Comparison of ENCODE assay signal across 1 cellular context in the genomic region with DNA sequence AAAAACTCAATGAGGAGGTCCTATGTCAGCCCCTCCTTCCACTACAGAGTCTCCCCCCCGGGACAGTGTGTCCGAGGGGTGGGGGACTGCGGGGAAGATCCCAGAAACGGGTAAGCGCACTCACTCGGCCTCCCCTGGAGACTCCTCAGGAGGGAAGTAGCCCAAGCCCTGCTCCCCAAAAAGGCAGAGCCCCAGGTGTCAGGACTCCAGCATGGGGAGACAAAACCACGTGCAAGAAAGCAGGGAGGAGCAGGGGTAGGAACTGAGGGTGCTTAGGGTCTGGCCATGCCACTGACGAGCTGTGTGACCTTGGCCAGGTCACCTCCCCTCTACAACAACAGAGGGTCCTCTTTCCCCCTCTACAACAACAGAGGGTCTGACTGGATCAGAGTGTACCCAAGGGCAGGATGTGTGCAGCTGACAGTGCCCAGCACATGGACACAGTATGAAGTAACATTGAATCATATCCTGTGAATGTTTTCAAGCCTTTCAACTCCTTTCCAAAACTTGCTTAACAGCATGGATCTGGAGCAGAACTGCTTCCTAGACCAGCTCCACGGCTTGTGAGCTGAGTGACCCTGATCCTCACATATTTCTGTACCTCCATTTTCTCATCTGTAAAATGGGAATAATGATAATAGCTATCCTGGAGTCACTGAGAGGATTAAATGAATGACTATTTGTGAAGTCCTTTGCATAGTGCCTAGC.
TF ChIP-seq lines count a peak whose summit lies in the region.

No MANE protein-coding gene starts in this region.

TF ChIP-seq in K562, 482 proteins besides CTCF, POLR2A, EP300 and RAD21:
- TF ChIP-seq CGGBP1 (CRISPR knock-in tag; IDR thresholded peaks at IDR 0.05) (no peak), STAT5B (CRISPR knock-in tag; IDR thresholded peaks at IDR 0.05) (no peak), KDM2B (CRISPR knock-in tag; IDR thresholded peaks at IDR 0.05) (no peak), PHF8 (IDR thresholded peaks at IDR 0.05; ENCODE audit: borderline replicate concordance, low read length) (no peak), CHD4 (IDR thresholded peaks at IDR 0.05; ENCODE audit: insufficient read depth, insufficient replicate concordance, low read depth, low read length, poor library complexity, severe bottlenecking) (peak; percentile 74), KDM1A (IDR thresholded peaks at IDR 0.05) (peak; percentile 60 to 78), RCOR1 (IDR thresholded peaks at IDR 0.05; ENCODE audit: borderline replicate concordance in 1 of 2, low read depth in 2 of 2, low read length in 2 of 2) (peak in 1 of 2 experiments; percentile 29; a peak in 1 of 4 replicates), CEBPG (CRISPR knock-in tag; IDR thresholded peaks at IDR 0.05) (peak; percentile 32; the same call in 1 of the 2 replicates), CEBPG (tag; conservative IDR thresholded peaks at IDR 0.05 in 1 of 2, IDR thresholded peaks at IDR 0.05 in 1 of 2) (peak in 1 of 2 experiments; percentile 49; a peak in 1 of 4 replicates), ZNF407 (IDR thresholded peaks at IDR 0.05; ENCODE audit: low read depth) (no peak), BCOR (IDR thresholded peaks at IDR 0.05) (peak; percentile 90), HDAC2 (IDR thresholded peaks at IDR 0.05) (peak; percentile 65; the same call in 1 of the 2 replicates), CREM (IDR thresholded peaks at IDR 0.05; ENCODE audit: low read depth) (no peak), ADNP (tag; IDR thresholded peaks at IDR 0.05) (peak; percentile 86), POLR3A (IDR thresholded peaks at IDR 0.05; ENCODE audit: borderline replicate concordance, extremely low read depth, insufficient read depth, insufficient read length) (no peak), ZNF766 (CRISPR knock-in tag; conservative IDR thresholded peaks at IDR 0.05) (no peak), RBM25 (IDR thresholded peaks at IDR 0.05; ENCODE audit: low read depth, low read length, severe bottlenecking) (peak; percentile 77)
- TF ChIP-seq, protein P1, sequence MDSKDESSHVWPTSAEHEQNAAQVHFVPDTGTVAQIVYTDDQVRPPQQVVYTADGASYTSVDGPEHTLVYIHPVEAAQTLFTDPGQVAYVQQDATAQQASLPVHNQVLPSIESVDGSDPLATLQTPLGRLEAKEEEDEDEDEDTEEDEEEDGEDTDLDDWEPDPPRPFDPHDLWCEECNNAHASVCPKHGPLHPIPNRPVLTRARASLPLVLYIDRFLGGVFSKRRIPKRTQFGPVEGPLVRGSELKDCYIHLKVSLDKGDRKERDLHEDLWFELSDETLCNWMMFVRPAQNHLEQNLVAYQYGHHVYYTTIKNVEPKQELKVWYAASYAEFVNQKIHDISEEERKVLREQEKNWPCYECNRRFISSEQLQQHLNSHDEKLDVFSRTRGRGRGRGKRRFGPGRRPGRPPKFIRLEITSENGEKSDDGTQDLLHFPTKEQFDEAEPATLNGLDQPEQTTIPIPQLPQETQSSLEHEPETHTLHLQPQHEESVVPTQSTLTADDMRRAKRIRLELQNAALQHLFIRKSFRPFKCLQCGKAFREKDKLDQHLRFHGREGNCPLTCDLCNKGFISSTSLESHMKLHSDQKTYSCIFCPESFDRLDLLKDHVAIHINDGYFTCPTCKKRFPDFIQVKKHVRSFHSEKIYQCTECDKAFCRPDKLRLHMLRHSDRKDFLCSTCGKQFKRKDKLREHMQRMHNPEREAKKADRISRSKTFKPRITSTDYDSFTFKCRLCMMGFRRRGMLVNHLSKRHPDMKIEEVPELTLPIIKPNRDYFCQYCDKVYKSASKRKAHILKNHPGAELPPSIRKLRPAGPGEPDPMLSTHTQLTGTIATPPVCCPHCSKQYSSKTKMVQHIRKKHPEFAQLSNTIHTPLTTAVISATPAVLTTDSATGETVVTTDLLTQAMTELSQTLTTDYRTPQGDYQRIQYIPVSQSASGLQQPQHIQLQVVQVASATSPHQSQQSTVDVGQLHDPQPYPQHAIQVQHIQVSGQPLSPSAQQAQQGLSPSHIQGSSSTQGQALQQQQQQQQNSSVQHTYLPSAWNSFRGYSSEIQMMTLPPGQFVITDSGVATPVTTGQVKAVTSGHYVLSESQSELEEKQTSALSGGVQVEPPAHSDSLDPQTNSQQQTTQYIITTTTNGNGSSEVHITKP (IDR thresholded peaks at IDR 0.05; ENCODE audit: partially characterized antibody) = no peak
